ENCODE assay signal across 8 cellular contexts in the genomic region with DNA sequence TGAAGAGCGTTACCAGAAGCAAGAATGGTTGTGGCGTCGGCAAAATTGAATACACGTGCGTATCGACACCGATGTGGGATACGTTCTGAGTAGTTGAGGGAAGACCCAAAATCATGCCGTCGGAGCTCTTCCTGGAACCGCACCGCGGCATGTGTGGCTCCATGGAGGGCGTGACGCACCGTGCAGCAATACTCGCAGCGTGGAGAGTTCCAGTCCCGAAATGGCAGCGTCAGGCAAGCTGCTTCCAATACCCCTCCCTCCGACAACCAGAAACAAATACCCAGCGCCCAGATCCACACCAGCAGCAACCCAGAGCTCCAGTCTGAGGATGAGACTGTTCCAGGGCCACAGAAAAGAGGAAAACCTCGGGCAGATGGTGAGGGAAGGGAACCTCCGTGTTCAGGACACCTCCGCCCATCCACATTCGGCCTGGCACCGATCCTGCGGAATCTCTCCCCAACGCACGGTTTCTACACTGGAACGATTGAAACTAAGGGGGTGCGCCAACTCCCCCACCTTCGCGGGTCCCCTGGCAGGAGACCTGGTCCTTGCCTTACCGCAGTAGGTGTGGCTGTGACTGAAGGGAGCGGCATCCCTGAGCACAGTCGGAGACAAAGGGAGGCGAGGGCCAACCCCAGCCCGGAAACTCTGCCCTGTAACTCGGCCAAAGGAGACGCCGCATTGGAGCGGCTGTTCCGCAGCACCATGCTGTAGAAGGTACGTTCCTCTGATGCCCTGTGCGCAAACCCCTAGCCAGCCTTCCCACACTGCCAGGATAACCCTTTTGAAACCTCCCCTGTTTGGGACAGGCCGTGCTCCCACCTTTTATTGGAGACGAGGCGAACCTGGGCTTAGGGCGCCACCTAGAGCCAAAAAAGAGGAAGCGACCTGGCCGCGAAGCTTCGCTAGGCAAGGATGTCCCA. TPM values are rescaled to one million over a fixed set of nuclear protein-coding genes. Genes with fewer than 3 reads are reported as not detected.
A peak's percentile ranks its signal among the peaks of the same experiment; 100 is the strongest.
DNase-seq lines count a peak whose midpoint lies in the region; ATAC-seq, FAIRE-seq and TF ChIP-seq lines count a peak whose summit lies in the region.

No MANE protein-coding gene starts in this region.

- no peaks in the 10 kb centered on the region for H3K36me3 ChIP-seq in ES-I3 (ENCODE audit: insufficient read depth, low read length)

- H3K36me3 Mint-ChIP-seq in chondrocyte (ENCODE audit: low read depth), result no peaks in the 10 kb centered on the region

- no peaks in the 10 kb centered on the region for H3K27me3 Mint-ChIP-seq in chondrocyte (ENCODE audit: low read depth)

- H3K9me3 ChIP-seq in ES-I3 (ENCODE audit: control insufficient read depth, insufficient read depth, low read length), result no peaks in the 10 kb centered on the region

- no peak overlapping the region for H3K27ac ChIP-seq in VCaP

- peak overlapping the region; percentile 59 for H3K4me3 Mint-ChIP-seq in chondrocyte (ENCODE audit: unreplicated experiment)

- H3K27ac Mint-ChIP-seq in chondrocyte (ENCODE audit: unreplicated experiment), result peak overlapping the region; percentile 63

- peaks cover 21% of the 10 kb centered on the region for H3K4me1 Mint-ChIP-seq in chondrocyte (ENCODE audit: low read depth)

- peak; percentile 90 for TF ChIP-seq CTCF in VCaP (conservative IDR thresholded peaks at IDR 0.05)
- TF ChIP-seq CTCF in chondrocyte (IDR thresholded peaks at IDR 0.05), result peak; percentile 97

- H3K9ac ChIP-seq in ES-I3 (ENCODE audit: low read depth, low read length), result peak overlapping the region; percentile 45; the same call in 1 of the 2 replicates

- no peaks in the 10 kb centered on the region for H3K9me3 Mint-ChIP-seq in chondrocyte (ENCODE audit: low read depth)

- DNase-seq in HTR-8/SVneo (ENCODE audit: insufficient read length, low spot score), result peak; percentile 60
- no peak for DNase-seq in chondrocyte (ENCODE audit: low spot score)
- peak; percentile 41 to 64 for DNase-seq in left colon
- peak; percentile 43 for DNase-seq in stimulated activated CD4-positive, alpha-beta T cell treated with anti-CD3 and anti-CD28 coated beads, Interleukin-1b, Interleukin-23, amount 100 ng/mL, for 48 hours
- DNase-seq in NCI-H1048 (lab: John Stamatoyannopoulos, UW), result no peak
- no peak for DNase-seq in mesenteric fat pad (ENCODE audit: low spot score)

- FAIRE-seq in HTR-8/SVneo (lab: Jason Lieb, UNC), result no peak

- intact Hi-C loops in left colon (cut with DNase I, micrococcal nuclease), result loop anchor here (5.0 to 10.0 kb wide), 2 partner anchors 223 to 575 kb away; no protein-coding TSS in a partner anchor

- H3K4me1 ChIP-seq in ES-I3 (ENCODE audit: insufficient read depth, low read length), result no peaks in the 10 kb centered on the region; the same call in 1 of the 2 replicates

- peak; percentile 85 for ATAC-seq in left colon

RNA-seq across cellular contexts. Expression of gene DBX1, which starts 28.3 kb away (rescaled TPM):
- not detected in 3 replicates for total RNA-seq in chondrocyte
- total RNA-seq in left colon, result not detected
- not detected for total RNA-seq in mesenteric fat pad

Comparison
In these comparisons a context has a peak if more than half of its experiments do, and no peak if none do; other contexts are left out.
1. DNase-seq: peak in HTR-8/SVneo (single experiment), left colon (2 of 2) and stimulated activated CD4-positive, alpha-beta T cell treated with anti-CD3 and anti-CD28 coated beads, Interleukin-1b, Interleukin-23, amount 100 ng/mL, for 48 hours (single experiment); none in chondrocyte (single experiment), NCI-H1048 (single experiment) and mesenteric fat pad (single experiment).